Comparison of ENCODE assay signal across 9 cellular contexts in the genomic region with DNA sequence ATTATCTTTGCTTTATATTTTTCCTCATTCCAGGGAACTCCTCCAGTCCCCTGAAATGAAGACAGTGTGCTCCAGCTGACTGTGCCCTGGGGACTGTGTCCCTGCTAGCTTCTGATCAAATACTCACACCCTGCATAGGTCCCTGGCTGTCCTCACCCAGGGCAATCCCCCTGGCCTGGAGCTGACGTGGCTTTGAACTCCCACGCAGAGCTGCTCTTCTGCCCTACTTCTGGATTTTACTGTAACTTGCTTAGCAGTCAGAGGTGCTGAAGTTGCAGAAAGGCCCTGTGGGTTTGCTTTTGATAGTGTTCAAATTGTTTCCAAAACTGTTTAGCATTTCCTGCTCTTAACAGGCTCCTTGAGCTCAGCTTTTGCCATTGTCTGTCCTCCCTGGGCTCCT.
A peak's percentile ranks its signal among the peaks of the same experiment; 100 is the strongest.
DNase-seq lines count a peak whose midpoint lies in the region; ATAC-seq, FAIRE-seq and TF ChIP-seq lines count a peak whose summit lies in the region.
"Had no signal": no experiment of that assay in that cellular context is flagged by ENCODE, and none has a peak within 500 bp of the region (broad histone marks: within the 10 kb centered on the region; RNA-seq: fewer than 3 reads in every experiment).

No MANE protein-coding gene starts in this region.

- peak overlapping the region; percentile 75 for H3K27ac Mint-ChIP-seq in activated naive CD4-positive, alpha-beta T cell treated with anti-CD3 and anti-CD28 coated beads, Interleukin-2, amount 50 U/mL, for 24 hours
- no peak overlapping the region for H3K27ac Mint-ChIP-seq in CD14-positive monocyte

- no peak for FAIRE-seq in HTR-8/SVneo (lab: Jason Lieb, UNC)

- peaks cover 2% of the 10 kb centered on the region for H3K36me3 Mint-ChIP-seq in activated naive CD4-positive, alpha-beta T cell treated with anti-CD3 and anti-CD28 coated beads, Interleukin-2, amount 50 U/mL, for 24 hours
- no peaks in the 10 kb centered on the region for H3K36me3 Mint-ChIP-seq in CD14-positive monocyte
- H3K36me3 Mint-ChIP-seq: naive B cell had no signal

- no peak for TF ChIP-seq CTCF in GM06990 (IDR thresholded peaks at IDR 0.05; ENCODE audit: insufficient read depth, low read length, poor library complexity, severe bottlenecking)
- TF ChIP-seq CTCF in CD14-positive monocyte (IDR thresholded peaks at IDR 0.05), result no peak

- no peak for ATAC-seq in GM21381 (IDR thresholded peaks at IDR 0.05; ENCODE audit: unreplicated experiment)

- H3K36me3 ChIP-seq in GM06990 (ENCODE audit: control insufficient read depth, insufficient read depth, low read length), result no peaks in the 10 kb centered on the region

- peaks cover 21% of the 10 kb centered on the region for H3K4me1 Mint-ChIP-seq in activated naive CD4-positive, alpha-beta T cell treated with anti-CD3 and anti-CD28 coated beads, Interleukin-2, amount 50 U/mL, for 24 hours
- no peaks in the 10 kb centered on the region for H3K4me1 Mint-ChIP-seq in CD14-positive monocyte

- no peaks in the 10 kb centered on the region; the same call in 1 of the 2 replicates for H3K27me3 ChIP-seq in GM06990 (replicated peaks; ENCODE audit: control insufficient read depth, insufficient read depth, low read length)

- H3K4me3 ChIP-seq in GM06990 (replicated peaks; ENCODE audit: low read depth, low read length), result no peak overlapping the region

- peak; percentile 14 for DNase-seq in GM06990 (ENCODE audit: extremely low read depth, insufficient read length)
- peak; percentile 18 for DNase-seq in SW480 (ENCODE audit: low spot score)
- peak; percentile 75 for DNase-seq in stimulated activated CD4-positive, alpha-beta T cell treated with anti-CD3 and anti-CD28 coated beads, Interleukin-15, amount 100 ng/mL, for 24 hours
- no peak for DNase-seq in hippocampal formation (lab: John Stamatoyannopoulos, UW)
- DNase-seq in HTR-8/SVneo (ENCODE audit: insufficient read length, low spot score), result no peak
- no peak for DNase-seq in CD14-positive monocyte (ENCODE audit: low spot score)
- DNase-seq: naive B cell had no signal

- H3K4me3 Mint-ChIP-seq in activated naive CD4-positive, alpha-beta T cell treated with anti-CD3 and anti-CD28 coated beads, Interleukin-2, amount 50 U/mL, for 24 hours, result no peak overlapping the region
- no peak overlapping the region for H3K4me3 Mint-ChIP-seq in CD14-positive monocyte

- intact Hi-C loops in CD14-positive monocyte (cut with micrococcal nuclease), result no loop called here

- H3K9me3 Mint-ChIP-seq in activated naive CD4-positive, alpha-beta T cell treated with anti-CD3 and anti-CD28 coated beads, Interleukin-2, amount 50 U/mL, for 24 hours, result peaks cover 4% of the 10 kb centered on the region
- peaks cover 0 to 3% (median 0%) of the 10 kb centered on the region in 7 donors for H3K9me3 Mint-ChIP-seq in CD14-positive monocyte
- H3K9me3 Mint-ChIP-seq: naive B cell had no signal

- no peaks in the 10 kb centered on the region for H3K27me3 Mint-ChIP-seq in activated naive CD4-positive, alpha-beta T cell treated with anti-CD3 and anti-CD28 coated beads, Interleukin-2, amount 50 U/mL, for 24 hours
- H3K27me3 Mint-ChIP-seq in CD14-positive monocyte (ENCODE audit: low read depth in 3 of 3), result peaks cover 0 to 1% (median 0%) of the 10 kb centered on the region in 3 donors
- H3K27me3 Mint-ChIP-seq: naive B cell had no signal

Comparison
In these comparisons a context has a peak if more than half of its experiments do, and no peak if none do; other contexts are left out.
1. DNase-seq: peak in GM06990 (single experiment), SW480 (single experiment) and stimulated activated CD4-positive, alpha-beta T cell treated with anti-CD3 and anti-CD28 coated beads, Interleukin-15, amount 100 ng/mL, for 24 hours (single experiment); none in hippocampal formation (0 of 2), HTR-8/SVneo (single experiment) and CD14-positive monocyte (single experiment).